ENCODE assay signal across 1 cellular context in the genomic region with DNA sequence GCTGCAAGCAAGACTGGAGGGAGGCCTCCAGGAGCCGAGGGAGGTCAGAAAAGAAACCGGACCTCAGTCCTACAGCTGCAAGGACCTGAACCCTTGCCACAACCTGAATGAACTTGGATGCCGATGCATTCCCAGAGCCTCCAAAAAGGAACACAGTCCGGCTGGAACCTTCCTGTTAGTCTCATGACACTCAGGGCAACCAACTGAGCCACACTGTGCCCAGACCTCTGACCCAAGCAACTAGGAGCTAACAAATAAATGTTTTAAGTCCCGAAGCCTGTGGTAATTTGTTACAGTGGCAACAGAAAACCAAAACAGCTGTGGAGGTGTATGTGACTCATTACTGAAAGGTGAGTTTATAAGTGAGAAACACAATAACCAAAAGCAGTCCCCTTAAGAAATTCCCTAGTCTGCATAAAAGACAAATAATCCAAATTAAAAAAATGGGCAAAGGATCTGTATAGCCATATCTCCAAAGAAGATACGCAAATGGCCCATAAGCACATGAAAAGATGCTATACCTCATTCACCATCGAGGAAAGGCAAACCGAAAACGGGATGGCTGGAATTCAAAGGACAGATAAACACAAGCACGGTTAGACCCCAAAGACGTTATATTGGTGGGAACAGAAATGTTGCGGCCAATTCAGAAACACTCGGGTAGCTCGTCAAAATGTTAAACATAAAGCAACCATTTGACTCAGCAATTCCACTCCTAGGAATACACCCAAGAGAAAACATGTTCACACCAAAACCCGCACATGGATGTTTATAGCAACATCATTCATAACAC.
TF ChIP-seq lines count a peak whose summit lies in the region.

No MANE protein-coding gene starts in this region.

TF ChIP-seq in GM23338, 12 proteins besides CTCF, POLR2A, EP300 and RAD21 (continued from another document):
- TF ChIP-seq, protein P1, sequence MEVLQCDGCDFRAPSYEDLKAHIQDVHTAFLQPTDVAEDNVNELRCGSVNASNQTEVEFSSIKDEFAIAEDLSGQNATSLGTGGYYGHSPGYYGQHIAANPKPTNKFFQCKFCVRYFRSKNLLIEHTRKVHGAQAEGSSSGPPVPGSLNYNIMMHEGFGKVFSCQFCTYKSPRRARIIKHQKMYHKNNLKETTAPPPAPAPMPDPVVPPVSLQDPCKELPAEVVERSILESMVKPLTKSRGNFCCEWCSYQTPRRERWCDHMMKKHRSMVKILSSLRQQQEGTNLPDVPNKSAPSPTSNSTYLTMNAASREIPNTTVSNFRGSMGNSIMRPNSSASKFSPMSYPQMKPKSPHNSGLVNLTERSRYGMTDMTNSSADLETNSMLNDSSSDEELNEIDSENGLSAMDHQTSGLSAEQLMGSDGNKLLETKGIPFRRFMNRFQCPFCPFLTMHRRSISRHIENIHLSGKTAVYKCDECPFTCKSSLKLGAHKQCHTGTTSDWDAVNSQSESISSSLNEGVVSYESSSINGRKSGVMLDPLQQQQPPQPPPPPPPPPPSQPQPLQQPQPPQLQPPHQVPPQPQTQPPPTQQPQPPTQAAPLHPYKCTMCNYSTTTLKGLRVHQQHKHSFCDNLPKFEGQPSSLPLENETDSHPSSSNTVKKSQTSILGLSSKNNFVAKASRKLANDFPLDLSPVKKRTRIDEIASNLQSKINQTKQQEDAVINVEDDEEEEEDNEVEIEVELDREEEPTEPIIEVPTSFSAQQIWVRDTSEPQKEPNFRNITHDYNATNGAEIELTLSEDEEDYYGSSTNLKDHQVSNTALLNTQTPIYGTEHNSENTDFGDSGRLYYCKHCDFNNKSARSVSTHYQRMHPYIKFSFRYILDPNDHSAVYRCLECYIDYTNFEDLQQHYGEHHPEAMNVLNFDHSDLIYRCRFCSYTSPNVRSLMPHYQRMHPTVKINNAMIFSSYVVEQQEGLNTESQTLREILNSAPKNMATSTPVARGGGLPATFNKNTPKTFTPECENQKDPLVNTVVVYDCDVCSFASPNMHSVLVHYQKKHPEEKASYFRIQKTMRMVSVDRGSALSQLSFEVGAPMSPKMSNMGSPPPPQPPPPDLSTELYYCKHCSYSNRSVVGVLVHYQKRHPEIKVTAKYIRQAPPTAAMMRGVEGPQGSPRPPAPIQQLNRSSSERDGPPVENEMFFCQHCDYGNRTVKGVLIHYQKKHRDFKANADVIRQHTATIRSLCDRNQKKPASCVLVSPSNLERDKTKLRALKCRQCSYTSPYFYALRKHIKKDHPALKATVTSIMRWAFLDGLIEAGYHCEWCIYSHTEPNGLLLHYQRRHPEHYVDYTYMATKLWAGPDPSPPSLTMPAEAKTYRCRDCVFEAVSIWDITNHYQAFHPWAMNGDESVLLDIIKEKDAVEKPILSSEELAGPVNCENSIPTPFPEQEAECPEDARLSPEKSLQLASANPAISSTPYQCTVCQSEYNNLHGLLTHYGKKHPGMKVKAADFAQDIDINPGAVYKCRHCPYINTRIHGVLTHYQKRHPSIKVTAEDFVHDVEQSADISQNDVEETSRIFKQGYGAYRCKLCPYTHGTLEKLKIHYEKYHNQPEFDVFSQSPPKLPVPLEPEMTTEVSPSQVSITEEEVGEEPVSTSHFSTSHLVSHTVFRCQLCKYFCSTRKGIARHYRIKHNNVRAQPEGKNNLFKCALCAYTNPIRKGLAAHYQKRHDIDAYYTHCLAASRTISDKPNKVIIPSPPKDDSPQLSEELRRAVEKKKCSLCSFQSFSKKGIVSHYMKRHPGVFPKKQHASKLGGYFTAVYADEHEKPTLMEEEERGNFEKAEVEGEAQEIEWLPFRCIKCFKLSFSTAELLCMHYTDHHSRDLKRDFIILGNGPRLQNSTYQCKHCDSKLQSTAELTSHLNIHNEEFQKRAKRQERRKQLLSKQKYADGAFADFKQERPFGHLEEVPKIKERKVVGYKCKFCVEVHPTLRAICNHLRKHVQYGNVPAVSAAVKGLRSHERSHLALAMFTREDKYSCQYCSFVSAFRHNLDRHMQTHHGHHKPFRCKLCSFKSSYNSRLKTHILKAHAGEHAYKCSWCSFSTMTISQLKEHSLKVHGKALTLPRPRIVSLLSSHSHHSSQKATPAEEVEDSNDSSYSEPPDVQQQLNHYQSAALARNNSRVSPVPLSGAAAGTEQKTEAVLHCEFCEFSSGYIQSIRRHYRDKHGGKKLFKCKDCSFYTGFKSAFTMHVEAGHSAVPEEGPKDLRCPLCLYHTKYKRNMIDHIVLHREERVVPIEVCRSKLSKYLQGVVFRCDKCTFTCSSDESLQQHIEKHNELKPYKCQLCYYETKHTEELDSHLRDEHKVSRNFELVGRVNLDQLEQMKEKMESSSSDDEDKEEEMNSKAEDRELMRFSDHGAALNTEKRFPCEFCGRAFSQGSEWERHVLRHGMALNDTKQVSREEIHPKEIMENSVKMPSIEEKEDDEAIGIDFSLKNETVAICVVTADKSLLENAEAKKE (CRISPR knock-in tag; IDR thresholded peaks at IDR 0.05): no peak
- TF ChIP-seq, protein P2, sequence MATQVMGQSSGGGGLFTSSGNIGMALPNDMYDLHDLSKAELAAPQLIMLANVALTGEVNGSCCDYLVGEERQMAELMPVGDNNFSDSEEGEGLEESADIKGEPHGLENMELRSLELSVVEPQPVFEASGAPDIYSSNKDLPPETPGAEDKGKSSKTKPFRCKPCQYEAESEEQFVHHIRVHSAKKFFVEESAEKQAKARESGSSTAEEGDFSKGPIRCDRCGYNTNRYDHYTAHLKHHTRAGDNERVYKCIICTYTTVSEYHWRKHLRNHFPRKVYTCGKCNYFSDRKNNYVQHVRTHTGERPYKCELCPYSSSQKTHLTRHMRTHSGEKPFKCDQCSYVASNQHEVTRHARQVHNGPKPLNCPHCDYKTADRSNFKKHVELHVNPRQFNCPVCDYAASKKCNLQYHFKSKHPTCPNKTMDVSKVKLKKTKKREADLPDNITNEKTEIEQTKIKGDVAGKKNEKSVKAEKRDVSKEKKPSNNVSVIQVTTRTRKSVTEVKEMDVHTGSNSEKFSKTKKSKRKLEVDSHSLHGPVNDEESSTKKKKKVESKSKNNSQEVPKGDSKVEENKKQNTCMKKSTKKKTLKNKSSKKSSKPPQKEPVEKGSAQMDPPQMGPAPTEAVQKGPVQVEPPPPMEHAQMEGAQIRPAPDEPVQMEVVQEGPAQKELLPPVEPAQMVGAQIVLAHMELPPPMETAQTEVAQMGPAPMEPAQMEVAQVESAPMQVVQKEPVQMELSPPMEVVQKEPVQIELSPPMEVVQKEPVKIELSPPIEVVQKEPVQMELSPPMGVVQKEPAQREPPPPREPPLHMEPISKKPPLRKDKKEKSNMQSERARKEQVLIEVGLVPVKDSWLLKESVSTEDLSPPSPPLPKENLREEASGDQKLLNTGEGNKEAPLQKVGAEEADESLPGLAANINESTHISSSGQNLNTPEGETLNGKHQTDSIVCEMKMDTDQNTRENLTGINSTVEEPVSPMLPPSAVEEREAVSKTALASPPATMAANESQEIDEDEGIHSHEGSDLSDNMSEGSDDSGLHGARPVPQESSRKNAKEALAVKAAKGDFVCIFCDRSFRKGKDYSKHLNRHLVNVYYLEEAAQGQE (IDR thresholded peaks at IDR 0.05; ENCODE audit: unreplicated experiment): no peak
- TF ChIP-seq EZH2phosphoT487 (IDR thresholded peaks at IDR 0.05; ENCODE audit: unreplicated experiment): no peak
- TF ChIP-seq STAT1 (IDR thresholded peaks at IDR 0.05; ENCODE audit: unreplicated experiment): no peak
TF ChIP-seq in GM23338: peak in this region for 0.
